Comparison of ENCODE assay signal across 28 cellular contexts in the genomic region with DNA sequence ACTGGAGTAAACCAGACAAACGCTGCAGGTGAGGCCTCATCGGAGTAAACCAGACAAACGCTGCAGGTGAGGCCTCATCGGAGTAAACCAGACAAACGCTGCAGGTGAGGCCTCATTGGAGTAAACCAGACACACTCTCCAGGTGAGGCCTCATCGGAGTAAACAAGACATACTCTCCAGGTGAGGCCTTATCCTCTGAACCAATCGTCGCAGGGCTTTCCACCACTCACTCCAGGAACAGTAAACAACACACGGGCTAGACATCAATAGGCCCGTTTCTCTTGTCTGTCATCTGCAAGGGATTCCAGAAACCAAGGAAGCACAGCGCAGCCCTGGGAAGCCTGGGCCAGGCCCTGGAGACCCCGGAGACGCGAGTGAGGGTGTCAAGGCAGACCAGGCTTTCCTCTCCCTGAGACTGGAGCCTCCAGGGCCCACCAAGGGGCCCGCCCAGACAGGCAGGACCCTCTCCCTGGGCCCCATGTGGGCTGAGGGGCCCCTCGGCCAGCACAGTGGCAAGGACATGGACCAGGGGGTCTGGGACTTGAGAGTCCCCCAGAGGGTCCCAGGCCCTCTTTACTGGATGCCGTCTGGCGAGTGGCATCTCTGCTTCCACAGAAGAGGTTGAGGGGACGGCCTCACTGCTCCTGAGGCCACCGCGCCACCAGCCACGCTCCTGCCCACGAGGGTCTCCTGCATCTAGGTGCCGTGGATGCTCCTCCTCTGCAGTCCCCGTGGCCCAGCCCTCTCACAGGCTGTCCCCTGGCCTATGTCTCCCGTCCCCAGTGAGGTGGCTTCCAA. TPM values are rescaled to one million over a fixed set of nuclear protein-coding genes. Genes with fewer than 3 reads are reported as not detected.
DNase-seq lines count a peak whose midpoint lies in the region; TF ChIP-seq lines count a peak whose summit lies in the region.
"Had no signal": no experiment of that assay in that cellular context is flagged by ENCODE, and none has a peak within 500 bp of the region (broad histone marks: within the 10 kb centered on the region; RNA-seq: fewer than 3 reads in every experiment).

No MANE protein-coding gene starts in this region.

- DNase-seq in NCI-H2107 treated with DMSO at 0.1 percent for 48 hours (lab: John Stamatoyannopoulos, UW; ENCODE audit: unreplicated experiment) (peak; percentile 35), NCI-H2107 (lab: John Stamatoyannopoulos, UW) (no peak), DMS153 treated with DMSO at 0.1 percent for 48 hours (lab: John Stamatoyannopoulos, UW; ENCODE audit: unreplicated experiment) (peak; percentile 8), NCI-H510A (lab: John Stamatoyannopoulos, UW) (peak; percentile 92), osteoblast (ENCODE audit: insufficient read length, low spot score, missing footprints) (peak; percentile 63), transverse colon (no peak)
- no peak for DNase-seq in stimulated activated naive CD4-positive, alpha-beta T cell (lab: John Stamatoyannopoulos, UW)
- DNase-seq in activated CD4-positive, alpha-beta T cell treated with anti-CD3 and anti-CD28 coated beads for 1 hour: no peak
- DNase-seq: activated CD4-positive, alpha-beta T cell treated with anti-CD3 and anti-CD28 coated beads for 4 hours; activated naive CD8-positive, alpha-beta T cell treated with anti-CD3 and anti-CD28 coated beads, Interleukin-2, amount 50 U/mL, for 24 hours; activated T-cell treated with anti-CD3 and anti-CD28 coated beads, Interleukin-2, amount 50 U/mL, for 24 hours; caudate nucleus; CD4-positive, alpha-beta T cell; esophagus squamous epithelium; foreskin melanocyte; GOT3; IMR-90; mammary epithelial cell; NCI-H1092 treated with DMSO at 0.1 percent for 48 hours; NCI-H1930; NCI-H524 treated with DMSO at 0.1 percent for 48 hours; nephron progenitor cell; stimulated activated CD4-positive, alpha-beta T cell treated with anti-CD3 and anti-CD28 coated beads, Interleukin-2, amount 100 ng/mL, for 48 hours had no signal

- H3K9me3 ChIP-seq in osteoblast (ENCODE audit: low read depth, low read length) (no peaks in the 10 kb centered on the region), transverse colon (no peaks in the 10 kb centered on the region)
- H3K9me3 ChIP-seq: esophagus squamous epithelium, pancreas had no signal

- H2AFZ ChIP-seq in osteoblast (ENCODE audit: low read length): no peak overlapping the region

- no peak for TF ChIP-seq POLR2A in transverse colon (IDR thresholded peaks at IDR 0.05)

- WGBS in transverse colon (ENCODE audit: low coverage in 1 of 2), 2 donors: 88 to 100% methylated on average over 2 to 26 of the region's 26 CpGs

- intact Hi-C loops in transverse colon (cut with DNase I; ENCODE audit: low total_unique reads): no loop called here

- no peaks in the 10 kb centered on the region for H3K36me3 ChIP-seq in osteoblast (ENCODE audit: insufficient read depth, low read length)
- H3K36me3 ChIP-seq in transverse colon: no peaks in the 10 kb centered on the region
- H3K36me3 ChIP-seq: esophagus squamous epithelium, pancreas had no signal

- H3K27ac ChIP-seq in osteoblast (ENCODE audit: low read depth, low read length) (no peak overlapping the region), transverse colon (no peak overlapping the region)
- H3K27ac ChIP-seq: esophagus squamous epithelium, pancreas had no signal

- H3K4me2 ChIP-seq in osteoblast (ENCODE audit: insufficient read depth, low read length): no peak overlapping the region

- no peak for TF ChIP-seq EP300 in transverse colon (IDR thresholded peaks at IDR 0.05; ENCODE audit: low read depth)

- peaks cover 8% of the 10 kb centered on the region for H3K4me1 ChIP-seq in osteoblast (ENCODE audit: insufficient read depth, low read length)
- peaks cover 0 to 12% (median 10%) of the 10 kb centered on the region in 4 donors for H3K4me1 ChIP-seq in transverse colon

- H3K27me3 ChIP-seq in osteoblast (ENCODE audit: insufficient read depth, low read length): no peaks in the 10 kb centered on the region
- no peaks in the 10 kb centered on the region for H3K27me3 ChIP-seq in transverse colon
- H3K27me3 ChIP-seq: esophagus squamous epithelium, pancreas had no signal

- H4K20me1 ChIP-seq in osteoblast (ENCODE audit: insufficient read depth, low read length): no peaks in the 10 kb centered on the region

- no peaks in the 10 kb centered on the region for H3K79me2 ChIP-seq in osteoblast (ENCODE audit: insufficient read depth, low read length)

- in situ Hi-C loops in transverse colon (cut with MboI; ENCODE audit: low pct_ligation_motif_present in 1 of 4, low pct_unique_long_range_greater_than_20kb in 1 of 4, low sequenced_read_pairs in 3 of 4): no loop called here

- no peak for TF ChIP-seq CTCF in osteoblast (IDR thresholded peaks at IDR 0.05; ENCODE audit: extremely low read depth, low read depth, low read length)
- TF ChIP-seq CTCF in transverse colon (IDR thresholded peaks at IDR 0.05): no peak

- H3K4me3 ChIP-seq in osteoblast (ENCODE audit: insufficient read depth, low read length): no peak overlapping the region
- H3K4me3 ChIP-seq in transverse colon: no peak overlapping the region
- H3K4me3 ChIP-seq: esophagus squamous epithelium, pancreas had no signal

RNA-seq across cellular contexts. Expression of a gene that starts 26.4 kb away (rescaled TPM):
- total RNA-seq in osteoblast (19.2 and 22.4 TPM in 2 replicates), transverse colon (100 to 1,000 TPM in 1 of 4 donors, 10 to 100 TPM in 3; 44.6 to 130 (median 55.2) TPM)

RNA-seq across cellular contexts. Expression of a gene that starts 44.4 kb away (rescaled TPM):
- not detected in 2 replicates for total RNA-seq in osteoblast
- 100 to 1,000 TPM in 1 of 4 donors, 10 to 100 TPM in 3; 20.7 to 109 (median 63.8) TPM for total RNA-seq in transverse colon
- total RNA-seq: activated CD8-positive, alpha-beta memory T cell treated with anti-CD3 and anti-CD28 coated beads for 36 hours; CD4-positive, alpha-beta T cell; esophagus squamous epithelium; IMR-90; SK-MEL-5; subcutaneous adipose tissue; ureter had no signal

Comparison
In these comparisons a context has a peak if more than half of its experiments do, and no peak if none do; other contexts are left out.
1. DNase-seq: peak in NCI-H2107 treated with DMSO at 0.1 percent for 48 hours (single experiment), DMS153 treated with DMSO at 0.1 percent for 48 hours (single experiment), NCI-H510A (single experiment) and osteoblast (single experiment); none in NCI-H2107 (single experiment), stimulated activated naive CD4-positive, alpha-beta T cell (0 of 6), activated CD4-positive, alpha-beta T cell treated with anti-CD3 and anti-CD28 coated beads for 1 hour (single experiment) and transverse colon (single experiment).
2. RNA of a gene that starts 44.4 kb away (total RNA-seq): 20.7 to 109 TPM in transverse colon; not detected in osteoblast; every median in the first group is over 10 times any median in the second.